10 cellular contexts compared by ENCODE assay signal in the genomic region with DNA sequence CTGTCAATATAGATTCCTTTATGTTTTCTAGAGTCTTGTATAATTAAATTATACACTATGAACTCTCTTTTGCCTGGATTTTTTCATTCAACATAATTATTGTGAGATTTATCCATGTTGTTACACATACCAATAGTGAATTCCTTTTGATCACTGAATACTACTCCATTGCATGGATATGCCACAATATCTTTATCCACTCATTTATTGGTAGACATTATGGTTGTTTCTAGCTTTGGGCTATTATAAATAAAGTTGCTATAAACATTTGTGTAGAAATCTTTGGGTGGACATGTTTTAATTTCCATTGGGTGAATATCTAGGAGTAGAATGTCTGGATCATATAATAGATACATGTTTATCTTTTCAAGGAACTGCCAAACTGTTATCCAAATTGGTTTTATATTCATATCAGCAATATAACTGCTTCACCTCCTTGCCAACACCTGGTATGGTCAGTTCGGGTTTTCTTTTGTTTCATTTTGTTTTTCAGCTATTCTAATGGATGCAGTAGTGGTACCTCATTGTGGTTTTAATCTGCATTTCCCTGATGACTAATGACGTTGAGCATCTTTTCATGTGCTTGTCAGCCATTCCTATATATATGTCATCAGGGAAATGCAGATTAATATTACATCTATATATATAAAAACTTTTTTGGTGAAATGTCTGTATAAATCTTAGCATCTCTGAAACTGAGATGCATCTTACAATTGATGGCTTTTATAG.
"Had no signal": no experiment of that assay in that cellular context is flagged by ENCODE, and none has a peak within 500 bp of the region (broad histone marks: within the 10 kb centered on the region; RNA-seq: fewer than 3 reads in every experiment).

No MANE protein-coding gene starts in this region.

- DNase-seq: heart right ventricle; left ventricle myocardium superior; mesendoderm; pancreas; stimulated activated CD4-positive, alpha-beta T cell treated with anti-CD3 and anti-CD28 coated beads, Interleukin-15, amount 100 ng/mL, for 24 hours; stimulated activated CD4-positive, alpha-beta T cell treated with anti-CD3 and anti-CD28 coated beads, Interleukin-4, amount 100 ng/mL, for 4 hours; T1000; thyroid gland had no signal

- H3K27me3 ChIP-seq: ascending aorta, pancreas, thyroid gland had no signal

- H3K4me3 ChIP-seq: ascending aorta, heart right ventricle, pancreas, thyroid gland had no signal

- H3K27ac ChIP-seq: ascending aorta, heart right ventricle, pancreas, thyroid gland, VCaP had no signal

- ATAC-seq: heart right ventricle, left ventricle myocardium superior, pancreas had no signal

- H3K9me3 ChIP-seq: ascending aorta, heart right ventricle, pancreas, thyroid gland had no signal

- H3K4me1 ChIP-seq: ascending aorta, heart right ventricle, pancreas, thyroid gland had no signal

- H3K36me3 ChIP-seq: ascending aorta, heart right ventricle, pancreas, thyroid gland had no signal
